In the genomic region with DNA sequence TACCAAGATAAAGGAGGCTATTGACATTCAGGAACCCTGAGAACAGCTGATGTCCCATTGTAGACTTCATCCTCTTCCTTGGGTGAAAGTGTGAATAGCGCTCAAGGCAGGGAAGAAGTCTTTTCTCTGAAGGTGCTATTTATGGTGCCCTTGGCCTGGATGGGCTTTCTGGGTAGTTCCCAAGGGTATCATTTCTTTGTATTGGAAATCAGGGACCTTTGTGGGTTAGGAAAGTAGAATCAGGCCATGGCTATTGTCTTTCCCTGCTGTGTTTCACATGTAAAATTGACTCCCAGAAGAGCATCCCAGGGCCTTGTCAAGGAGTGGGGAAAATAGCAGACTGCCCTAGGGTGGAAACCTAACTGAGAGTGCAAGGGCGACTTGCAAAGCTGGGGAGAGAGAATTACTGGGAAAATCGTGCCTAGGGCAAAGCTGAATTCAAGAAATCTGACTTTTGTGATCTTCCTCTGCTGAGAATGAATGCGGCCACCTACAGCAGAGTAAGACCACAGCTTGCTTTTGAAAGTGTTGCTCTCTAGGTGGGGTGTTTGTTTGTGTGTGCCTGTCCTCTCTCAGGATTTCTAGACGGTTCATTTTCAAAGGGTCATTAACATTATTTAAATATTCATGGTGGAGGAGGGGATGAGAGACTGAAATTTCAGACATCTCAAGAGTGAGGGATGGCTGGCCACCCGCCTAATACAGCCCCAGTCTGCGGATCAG, we compare ENCODE assay signal across 8 cellular contexts.
DNase-seq lines count a peak whose midpoint lies in the region; ATAC-seq and TF ChIP-seq lines count a peak whose summit lies in the region.

No MANE protein-coding gene starts in this region.

- H3K27ac ChIP-seq in colonic mucosa (no peak overlapping the region), ovary (no peak overlapping the region), SJCRH30 (no peak overlapping the region)

- H3K4me1 ChIP-seq in colonic mucosa (peaks cover 9% of the 10 kb centered on the region), ovary (ENCODE audit: insufficient read depth) (peaks cover 6% of the 10 kb centered on the region), SJCRH30 (peaks cover 27% of the 10 kb centered on the region)

- H3K27me3 ChIP-seq in colonic mucosa: peaks cover 12% of the 10 kb centered on the region
- no peaks in the 10 kb centered on the region for H3K27me3 ChIP-seq in ovary
- no peaks in the 10 kb centered on the region for H3K27me3 ChIP-seq in SJCRH30

- intact Hi-C loops in colonic mucosa (cut with DNase I) (no loop called here), ovary (cut with DNase I) (no loop called here)

- TF ChIP-seq EP300 in ovary (IDR thresholded peaks at IDR 0.05): no peak

- H3K9me3 ChIP-seq in colonic mucosa (no peaks in the 10 kb centered on the region), ovary (no peaks in the 10 kb centered on the region), SJCRH30 (replicated peaks) (peaks cover 4% of the 10 kb centered on the region; the same call in 1 of the 2 replicates)

- H3K36me3 ChIP-seq in colonic mucosa: no peaks in the 10 kb centered on the region
- H3K36me3 ChIP-seq in ovary: no peaks in the 10 kb centered on the region
- H3K36me3 ChIP-seq in SJCRH30: peaks cover 8% of the 10 kb centered on the region; the same call in 1 of the 2 replicates

- TF ChIP-seq CTCF in colonic mucosa (IDR thresholded peaks at IDR 0.05) (no peak), ovary (IDR thresholded peaks at IDR 0.05) (no peak)

- DNase-seq in colonic mucosa: no peak
- DNase-seq in ovary: no peak
- no peak for DNase-seq in HuH-7 (ENCODE audit: low spot score)
- DNase-seq in SJCRH30: no peak
- DNase-seq in dedifferentiated amniotic fluid mesenchymal stem cell (ENCODE audit: extremely low spot score): no peak
- DNase-seq in mucosa of gallbladder (ENCODE audit: low spot score): no peak

- ATAC-seq in GM19468 (IDR thresholded peaks at IDR 0.05; ENCODE audit: extremely low read depth, unreplicated experiment) (peak; percentile 24), HG03108 (IDR thresholded peaks at IDR 0.05; ENCODE audit: unreplicated experiment) (peak; percentile 25)

- H3K9ac ChIP-seq in colonic mucosa (ENCODE audit: low read depth in 2 of 2, low read length in 2 of 2): peak overlapping the region in 1 of 2 donors; percentile 78

- no peak for TF ChIP-seq POLR2A in ovary (IDR thresholded peaks at IDR 0.05)

- 62 to 69% (median 65%) methylated on average over 7 of the region's 7 CpGs for WGBS in ovary, 3 donors

- H3K4me3 ChIP-seq in colonic mucosa (peak overlapping the region; percentile 63), ovary (peak overlapping the region; percentile 74), SJCRH30 (no peak overlapping the region)
